In the genomic region with DNA sequence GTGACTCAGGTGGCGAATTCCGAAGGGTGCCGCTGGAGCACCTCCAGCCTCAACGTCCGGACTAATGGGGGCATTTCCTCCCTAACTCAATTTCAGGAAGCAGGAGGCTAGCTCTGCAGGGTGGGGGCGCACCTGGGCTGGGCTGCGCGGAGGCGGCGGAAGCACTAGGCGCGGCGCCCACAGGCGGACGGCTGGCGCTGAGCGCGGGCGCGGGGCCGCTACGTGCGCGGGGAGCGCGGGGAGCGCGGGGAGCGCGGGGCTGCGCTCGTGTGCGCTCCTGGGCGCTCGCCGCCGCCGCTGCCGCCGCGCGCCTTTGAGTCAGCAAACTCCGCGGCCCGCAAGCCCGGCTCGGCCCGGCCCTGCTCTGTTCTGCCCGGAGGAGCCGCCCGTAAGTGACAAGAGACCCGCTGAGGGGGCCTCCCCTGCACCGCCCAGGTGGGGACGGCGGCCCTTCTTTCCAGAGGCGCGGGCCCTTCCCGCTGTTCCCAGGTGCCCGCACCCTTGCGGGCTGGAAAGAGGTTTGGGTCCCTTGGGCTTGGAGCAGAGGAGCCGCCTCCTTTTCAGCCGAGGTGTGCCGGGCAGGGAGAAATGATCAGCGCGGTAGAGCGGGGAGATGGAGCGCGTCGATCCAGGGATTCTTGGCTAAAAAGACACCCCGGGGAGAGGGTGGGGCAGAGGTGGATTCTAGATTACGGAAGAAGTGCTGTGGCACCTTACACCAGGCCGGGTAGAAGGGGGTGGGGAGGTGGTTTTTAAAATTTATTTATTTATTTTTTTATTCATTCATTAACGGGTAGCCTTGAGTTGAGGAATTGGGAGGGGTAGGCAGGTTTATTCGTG, we compare ENCODE assay signal across 8 cellular contexts. TPM values are rescaled to one million over a fixed set of nuclear protein-coding genes. Genes with fewer than 3 reads are reported as not detected.
A peak's percentile ranks its signal among the peaks of the same experiment; 100 is the strongest.
DNase-seq lines count a peak whose midpoint lies in the region; ATAC-seq and TF ChIP-seq lines count a peak whose summit lies in the region.

Gene SNX10 (plus strand): TSS at position 164 of the 840 bp plus-strand sequence. CDS start 54,581 bp downstream, outside the sequence.

- H3K36me3 ChIP-seq in HUES6 (ENCODE audit: control insufficient read depth, insufficient read depth, low read length) (no peaks in the 10 kb centered on the region), trophoblast cell (ENCODE audit: control insufficient read depth in 1 of 2, insufficient read depth in 2 of 2, low read length in 2 of 2) (no peaks in the 10 kb centered on the region)

- H4K8ac ChIP-seq in trophoblast cell (ENCODE audit: low read depth, low read length) = peak within 1 kb of the TSS; percentile 61

- H3K27me3 Mint-ChIP-seq in Calu3 (ENCODE audit: unreplicated experiment) = no peaks in the 10 kb centered on the region
- no peaks in the 10 kb centered on the region for H3K27me3 Mint-ChIP-seq in type B pancreatic cell

- peak within 1 kb of the TSS; percentile 47 for H2BK5ac ChIP-seq in trophoblast cell (ENCODE audit: low read depth, low read length, poor library complexity)

- H3K36me3 Mint-ChIP-seq in Calu3 (ENCODE audit: insufficient read depth, unreplicated experiment) = peaks cover 21% of the 10 kb centered on the region
- no peaks in the 10 kb centered on the region for H3K36me3 Mint-ChIP-seq in type B pancreatic cell

- intact Hi-C loops in Calu3 (cut with micrococcal nuclease; ENCODE audit: unreplicated experiment) = loop anchor here (1.0 kb wide), 1 partner anchor 73 kb away; no protein-coding TSS in a partner anchor
- intact Hi-C loops in Right ventricle myocardium superior (cut with DNase I) = no loop called here

- H3K4me3 Mint-ChIP-seq in Calu3 (ENCODE audit: low read depth, unreplicated experiment) = peak within 1 kb of the TSS; percentile 82
- peak within 1 kb of the TSS; percentile 92 for H3K4me3 Mint-ChIP-seq in type B pancreatic cell

- H3K79me2 ChIP-seq in trophoblast cell (ENCODE audit: control insufficient read depth, insufficient read depth, low read length, poor library complexity) = peaks cover 3% of the 10 kb centered on the region

- TSS peak; percentile 17 for BruUV-seq in Calu3 (replicated peaks; lab: Mats Ljungman, UMichigan)

- H4K91ac ChIP-seq in trophoblast cell (ENCODE audit: low read depth, low read length) = peak within 1 kb of the TSS; percentile 65

- H3K9me3 Mint-ChIP-seq in Calu3 (ENCODE audit: low read depth, unreplicated experiment) (no peaks in the 10 kb centered on the region), type B pancreatic cell (no peaks in the 10 kb centered on the region)

- H3K79me1 ChIP-seq in trophoblast cell (ENCODE audit: low read length) = peaks cover 4% of the 10 kb centered on the region

- H2BK120ac ChIP-seq in trophoblast cell (ENCODE audit: insufficient read depth, low read length, poor library complexity) = peak within 1 kb of the TSS; percentile 79

- peak within 1 kb of the TSS; percentile 30 for H2BK12ac ChIP-seq in trophoblast cell (ENCODE audit: low read length)

- H3K4ac ChIP-seq in trophoblast cell (ENCODE audit: low read depth, low read length) = peak within 1 kb of the TSS; percentile 19

- no peak within 1 kb of the TSS for H3K23ac ChIP-seq in trophoblast cell (ENCODE audit: low read length)

- no peaks in the 10 kb centered on the region for H3K27me3 ChIP-seq in HUES6 (ENCODE audit: control insufficient read depth, insufficient read depth, low read length)
- H3K27me3 ChIP-seq in trophoblast cell (ENCODE audit: insufficient read depth, low read length) = no peaks in the 10 kb centered on the region

- H4K12ac ChIP-seq in trophoblast cell (ENCODE audit: low read depth, low read length) = peak within 1 kb of the TSS; percentile 77

- TF ChIP-seq CTCF in Calu3 (IDR thresholded peaks at IDR 0.05; ENCODE audit: unreplicated experiment) (peak; percentile 69), type B pancreatic cell (conservative IDR thresholded peaks at IDR 0.05) (peak; percentile 22)

- no peak within 1 kb of the TSS; the same call in 1 of the 2 replicates for H3K27ac ChIP-seq in HUES6 (ENCODE audit: low read depth, low read length)
- no peak within 1 kb of the TSS for H3K27ac ChIP-seq in trophoblast cell (ENCODE audit: low read depth, low read length)

- H2AFZ ChIP-seq in trophoblast cell (ENCODE audit: insufficient read depth, low read length, poor library complexity) = peak within 1 kb of the TSS; percentile 89

- peak; percentile 92 for DNase-seq in Calu3
- peak; percentile 67 for DNase-seq in activated effector memory CD4-positive, alpha-beta T cell treated with Interleukin-2 at 50 U/mL for 16 hours
- DNase-seq in Right ventricle myocardium superior = peak; percentile 74
- peak; percentile 50 to 71 for DNase-seq in trophoblast cell
- peak; percentile 73 for DNase-seq in type B pancreatic cell (ENCODE audit: extremely low spot score, unreplicated experiment)

- H3K4me3 ChIP-seq in HUES6 (ENCODE audit: low read depth, low read length) (peak within 1 kb of the TSS; percentile 72), trophoblast cell (ENCODE audit: low read depth, low read length) (peak within 1 kb of the TSS; percentile 70)

- WGBS in trophoblast cell (ENCODE audit: extremely low coverage, insufficient coverage, insufficient read length) = no CpG with 5 or more reads among the region's 74 CpGs

- ATAC-seq in GM21367 (IDR thresholded peaks at IDR 0.05; ENCODE audit: unreplicated experiment) (peak; percentile 75), Right ventricle myocardium superior (ENCODE audit: poor library complexity) (peak; percentile 91)

- H3K27ac Mint-ChIP-seq in Calu3 (ENCODE audit: unreplicated experiment) (peak within 1 kb of the TSS; percentile 20), type B pancreatic cell (no peak within 1 kb of the TSS)

- peak within 1 kb of the TSS; percentile 88 for H3K4me2 ChIP-seq in trophoblast cell (ENCODE audit: low read length)

- peak within 1 kb of the TSS; percentile 55 for H3K14ac ChIP-seq in trophoblast cell (ENCODE audit: low read length)

- H3K9ac ChIP-seq in HUES6 (ENCODE audit: low read length) (peak within 1 kb of the TSS; percentile 66), trophoblast cell (ENCODE audit: low read length) (no peak within 1 kb of the TSS)

- H3K4me1 ChIP-seq in HUES6 (ENCODE audit: control insufficient read depth, insufficient read depth, low read length) = peaks cover 7% of the 10 kb centered on the region
- H3K4me1 ChIP-seq in trophoblast cell (ENCODE audit: control insufficient read depth in 1 of 2, insufficient read depth in 2 of 2, low read length in 2 of 2) = peaks cover 0 to 6% of the 10 kb centered on the region in 2 experiments

- no peak within 1 kb of the TSS for H2AK5ac ChIP-seq in trophoblast cell (ENCODE audit: low read length)

- CTCF ChIA-PET in Calu3 (lab: Charles Lee) = interaction anchor here (0.7 to 1.4 kb wide), 2 partner anchors 73 to 76 kb away, joined by 3 to 7 read pairs; no protein-coding TSS in a partner anchor

- peak within 1 kb of the TSS; percentile 43 for H3K18ac ChIP-seq in trophoblast cell (ENCODE audit: low read length)

- H3K4me1 Mint-ChIP-seq in Calu3 (ENCODE audit: low read depth, unreplicated experiment) (peaks cover 13% of the 10 kb centered on the region), type B pancreatic cell (ENCODE audit: unreplicated experiment) (peaks cover 5% of the 10 kb centered on the region)

- H3K9me3 ChIP-seq in HUES6 (ENCODE audit: control insufficient read depth, insufficient read depth, low read depth, low read length) (no peaks in the 10 kb centered on the region), trophoblast cell (ENCODE audit: insufficient read depth, low read depth, low read length) (no peaks in the 10 kb centered on the region)

TF ChIP-seq in PFSK-1, 5 proteins besides CTCF, POLR2A, EP300 and RAD21:
- TF ChIP-seq FOXP2 (optimal IDR thresholded peaks at IDR 0.05; ENCODE audit: borderline replicate concordance, extremely low read depth, extremely low read length, insufficient read depth) = peak; percentile 46
- TF ChIP-seq, protein P1, sequence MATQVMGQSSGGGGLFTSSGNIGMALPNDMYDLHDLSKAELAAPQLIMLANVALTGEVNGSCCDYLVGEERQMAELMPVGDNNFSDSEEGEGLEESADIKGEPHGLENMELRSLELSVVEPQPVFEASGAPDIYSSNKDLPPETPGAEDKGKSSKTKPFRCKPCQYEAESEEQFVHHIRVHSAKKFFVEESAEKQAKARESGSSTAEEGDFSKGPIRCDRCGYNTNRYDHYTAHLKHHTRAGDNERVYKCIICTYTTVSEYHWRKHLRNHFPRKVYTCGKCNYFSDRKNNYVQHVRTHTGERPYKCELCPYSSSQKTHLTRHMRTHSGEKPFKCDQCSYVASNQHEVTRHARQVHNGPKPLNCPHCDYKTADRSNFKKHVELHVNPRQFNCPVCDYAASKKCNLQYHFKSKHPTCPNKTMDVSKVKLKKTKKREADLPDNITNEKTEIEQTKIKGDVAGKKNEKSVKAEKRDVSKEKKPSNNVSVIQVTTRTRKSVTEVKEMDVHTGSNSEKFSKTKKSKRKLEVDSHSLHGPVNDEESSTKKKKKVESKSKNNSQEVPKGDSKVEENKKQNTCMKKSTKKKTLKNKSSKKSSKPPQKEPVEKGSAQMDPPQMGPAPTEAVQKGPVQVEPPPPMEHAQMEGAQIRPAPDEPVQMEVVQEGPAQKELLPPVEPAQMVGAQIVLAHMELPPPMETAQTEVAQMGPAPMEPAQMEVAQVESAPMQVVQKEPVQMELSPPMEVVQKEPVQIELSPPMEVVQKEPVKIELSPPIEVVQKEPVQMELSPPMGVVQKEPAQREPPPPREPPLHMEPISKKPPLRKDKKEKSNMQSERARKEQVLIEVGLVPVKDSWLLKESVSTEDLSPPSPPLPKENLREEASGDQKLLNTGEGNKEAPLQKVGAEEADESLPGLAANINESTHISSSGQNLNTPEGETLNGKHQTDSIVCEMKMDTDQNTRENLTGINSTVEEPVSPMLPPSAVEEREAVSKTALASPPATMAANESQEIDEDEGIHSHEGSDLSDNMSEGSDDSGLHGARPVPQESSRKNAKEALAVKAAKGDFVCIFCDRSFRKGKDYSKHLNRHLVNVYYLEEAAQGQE (IDR thresholded peaks at IDR 0.05; ENCODE audit: insufficient read depth in 1 of 2, low read depth in 2 of 2, low read length in 2 of 2) = no peak

RNA-seq across cellular contexts. Expression of gene SNX10, which starts in this region (rescaled TPM):
- 19.6 and 22.1 TPM in 2 replicates for total RNA-seq in Calu3 (2022)
- 1.3 TPM for polyA plus RNA-seq in PFSK-1 (2012; ENCODE audit: insufficient read length, low read depth)
- 1.2 TPM for total RNA-seq in Right ventricle myocardium superior
- 14.7 and 15.0 TPM in 2 replicates for polyA plus RNA-seq in trophoblast cell (2013)
- 1.8 and 2.8 TPM in 2 replicates for total RNA-seq in type B pancreatic cell (ENCODE audit: low replicate concordance)
